Comparison of ENCODE assay signal across 1 cellular context in the genomic region with DNA sequence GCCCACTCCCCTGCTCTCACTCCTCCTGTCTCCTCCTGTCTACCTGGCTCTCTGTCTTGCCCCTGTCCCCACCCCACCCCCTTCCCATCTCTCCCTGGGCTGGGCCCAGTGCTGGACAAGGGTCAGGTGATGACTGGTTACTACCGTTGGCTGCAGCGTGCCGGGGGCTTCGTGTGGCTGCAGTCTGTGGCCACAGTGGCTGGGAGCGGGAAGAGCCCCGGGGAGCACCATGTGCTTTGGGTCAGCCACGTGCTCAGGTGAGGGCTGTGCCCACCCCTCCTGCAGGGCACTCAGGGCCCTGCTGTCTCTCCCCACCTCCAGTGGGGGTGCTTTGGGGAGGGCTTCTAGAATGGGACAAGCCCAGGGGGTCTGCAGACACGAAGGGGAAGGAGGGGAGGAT.
TF ChIP-seq lines count a peak whose summit lies in the region.

No MANE protein-coding gene starts in this region.

TF ChIP-seq in K562, 482 proteins besides CTCF, POLR2A, EP300 and RAD21:
- TF ChIP-seq ZNF347 (CRISPR knock-in tag; IDR thresholded peaks at IDR 0.05; ENCODE audit: low read depth): no peak
- TF ChIP-seq, protein P1, sequence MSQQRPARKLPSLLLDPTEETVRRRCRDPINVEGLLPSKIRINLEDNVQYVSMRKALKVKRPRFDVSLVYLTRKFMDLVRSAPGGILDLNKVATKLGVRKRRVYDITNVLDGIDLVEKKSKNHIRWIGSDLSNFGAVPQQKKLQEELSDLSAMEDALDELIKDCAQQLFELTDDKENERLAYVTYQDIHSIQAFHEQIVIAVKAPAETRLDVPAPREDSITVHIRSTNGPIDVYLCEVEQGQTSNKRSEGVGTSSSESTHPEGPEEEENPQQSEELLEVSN (IDR thresholded peaks at IDR 0.05; ENCODE audit: borderline replicate concordance in 1 of 2, extremely low read depth in 1 of 2, insufficient read depth in 1 of 2, insufficient read length in 1 of 2, low read depth in 1 of 2, low read length in 1 of 2, poor library complexity in 1 of 2, severe bottlenecking in 1 of 2): peak in 1 of 2 experiments; percentile 76
- 0 out of 2 replicates have a peak, but pooled peaks have one; percentile 17 for TF ChIP-seq RBFOX2 (IDR thresholded peaks at IDR 0.05; ENCODE audit: low read depth, low read length)
- no peak for TF ChIP-seq MXI1 (IDR thresholded peaks at IDR 0.05; ENCODE audit: low read depth, low read length)
- TF ChIP-seq ZBTB8A (IDR thresholded peaks at IDR 0.05; ENCODE audit: partially characterized antibody): no peak
- TF ChIP-seq PHF8 (IDR thresholded peaks at IDR 0.05; ENCODE audit: borderline replicate concordance, low read length): no peak
- TF ChIP-seq KLF6 (CRISPR knock-in tag; IDR thresholded peaks at IDR 0.05; ENCODE audit: borderline replicate concordance): no peak
- TF ChIP-seq ZNF175 (CRISPR knock-in tag; IDR thresholded peaks at IDR 0.05; ENCODE audit: low read depth): no peak
- TF ChIP-seq RHOXF2B (CRISPR knock-in tag; conservative IDR thresholded peaks at IDR 0.05): no peak
- TF ChIP-seq ZNF253 (CRISPR knock-in tag; conservative IDR thresholded peaks at IDR 0.05): no peak
- no peak for TF ChIP-seq MBD1 (CRISPR knock-in tag; IDR thresholded peaks at IDR 0.05)
